2 cellular contexts compared by ENCODE assay signal in the genomic region with DNA sequence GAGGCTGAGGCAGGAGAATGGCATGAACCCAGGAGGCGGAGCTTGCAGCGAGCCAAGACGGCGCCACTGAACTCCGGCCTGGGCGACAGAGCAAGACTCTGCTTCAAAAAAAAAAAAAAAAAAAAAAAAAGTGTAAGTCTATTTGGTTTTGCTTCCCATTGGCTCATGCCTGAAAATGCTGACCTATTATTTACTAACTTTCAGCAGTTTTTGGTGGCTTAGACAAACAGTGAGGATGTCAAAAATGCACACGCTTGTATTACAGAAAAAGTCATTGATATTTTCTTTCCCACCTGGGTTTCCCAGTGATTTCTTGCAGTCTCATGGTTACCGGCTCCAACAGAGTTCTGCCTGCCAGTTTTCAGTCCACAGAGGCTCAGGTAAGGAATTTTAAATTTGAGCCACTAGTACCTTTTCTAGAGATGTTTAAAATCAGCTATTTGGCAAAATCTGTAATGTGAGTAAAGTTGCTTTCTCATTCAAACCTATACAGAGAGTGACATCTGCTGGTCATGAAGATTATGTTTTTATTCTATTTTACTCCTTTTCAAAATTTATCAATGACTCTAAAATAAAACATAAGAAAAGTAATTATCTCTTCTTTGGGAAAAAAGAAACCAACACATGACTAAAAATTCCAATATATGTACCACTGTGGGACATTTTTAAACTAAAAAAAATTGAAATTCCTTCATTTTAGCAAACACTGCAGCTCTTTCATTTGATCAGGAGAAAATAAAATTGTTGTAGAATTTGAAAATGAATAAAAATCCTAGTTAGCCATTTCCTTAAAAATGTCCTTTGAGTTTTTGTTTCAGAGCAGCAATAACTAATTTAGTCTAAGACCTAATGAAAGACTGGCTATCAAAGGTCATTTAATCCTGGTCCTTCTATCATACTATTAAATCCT.
TF ChIP-seq lines count a peak whose summit lies in the region.

No MANE protein-coding gene starts in this region.

TF ChIP-seq in A549, 52 proteins besides CTCF, POLR2A, EP300 and RAD21:
- TF ChIP-seq ZNF302 (CRISPR knock-in tag; IDR thresholded peaks at IDR 0.05) (no peak), MAFK (IDR thresholded peaks at IDR 0.05; ENCODE audit: partially characterized antibody) (peak; percentile 58), SMC3 (IDR thresholded peaks at IDR 0.05) (peak; percentile 68)

TF ChIP-seq in SK-N-SH, 30 proteins besides CTCF, POLR2A, EP300 and RAD21:
- peak; percentile 43 for TF ChIP-seq SMC3 (IDR thresholded peaks at IDR 0.05; ENCODE audit: low read depth, low read length)
- no peak for TF ChIP-seq JUND (IDR thresholded peaks at IDR 0.05)
- no peak for TF ChIP-seq EZH2phosphoT487 (IDR thresholded peaks at IDR 0.05; ENCODE audit: borderline replicate concordance, low read depth)
